Comparison of ENCODE assay signal across 8 cellular contexts in genomic region chr14:76762617-76763361, GRCh38. TPM values are rescaled to one million over a fixed set of nuclear protein-coding genes. Genes with fewer than 3 reads are reported as not detected.
A peak's percentile ranks its signal among the peaks of the same experiment; 100 is the strongest.
DNase-seq lines count a peak whose midpoint lies in the region; TF ChIP-seq lines count a peak whose summit lies in the region.

No MANE protein-coding gene starts in this region.

- no peaks in the 10 kb centered on the region for H3K9me3 ChIP-seq in mesodermal cell (ENCODE audit: control insufficient read depth, low read length)
- H3K9me3 ChIP-seq in uterus, result no peaks in the 10 kb centered on the region

- H3K27ac ChIP-seq in mesodermal cell (ENCODE audit: low read depth, low read length, severe bottlenecking), result no peak overlapping the region
- H3K27ac ChIP-seq in uterus, result peak overlapping the region; percentile 69 to 74

- WGBS in mesodermal cell (ENCODE audit: insufficient coverage in 2 of 2), 2 experiments, result 84% methylated on average over 18 to 19 of the region's 27 CpGs

- no peaks in the 10 kb centered on the region for H3K9me3 Mint-ChIP-seq in activated naive CD4-positive, alpha-beta T cell treated with anti-CD3 and anti-CD28 coated beads for 36 hours
- H3K9me3 Mint-ChIP-seq in dendritic cell treated with granulocyte-macrophage colony-stimulating factor and Interleukin-4, amounts not matched to agents 40 ng/mL and 50 ng/mL, for 4 days, result no peaks in the 10 kb centered on the region

- H3K27me3 ChIP-seq in uterus, result no peaks in the 10 kb centered on the region

- TF ChIP-seq CTCF in uterus (IDR thresholded peaks at IDR 0.05), result no peak

- no peaks in the 10 kb centered on the region for H3K36me3 Mint-ChIP-seq in activated naive CD4-positive, alpha-beta T cell treated with anti-CD3 and anti-CD28 coated beads for 36 hours (ENCODE audit: low read depth)
- peaks cover 38% of the 10 kb centered on the region for H3K36me3 Mint-ChIP-seq in dendritic cell treated with granulocyte-macrophage colony-stimulating factor and Interleukin-4, amounts not matched to agents 40 ng/mL and 50 ng/mL, for 4 days (ENCODE audit: low read depth)

- intact Hi-C loops in activated naive CD4-positive, alpha-beta T cell treated with anti-CD3 and anti-CD28 coated beads for 36 hours (cut with micrococcal nuclease), result loop anchor here (5.0 kb wide), 1 partner anchor 610 kb away; the partner anchor contains the start of gene GPATCH2L
- intact Hi-C loops in dendritic cell treated with granulocyte-macrophage colony-stimulating factor and Interleukin-4, amounts not matched to agents 40 ng/mL and 50 ng/mL, for 4 days (cut with micrococcal nuclease), result loop anchor here (5.0 kb wide), 1 partner anchor 40 kb away; no protein-coding TSS in a partner anchor
- intact Hi-C loops in uterus (cut with DNase I; ENCODE audit: low total_unique reads), result no loop called here

- peak overlapping the region; percentile 65 for H3K4me3 Mint-ChIP-seq in activated naive CD4-positive, alpha-beta T cell treated with anti-CD3 and anti-CD28 coated beads for 36 hours
- H3K4me3 Mint-ChIP-seq in dendritic cell treated with granulocyte-macrophage colony-stimulating factor and Interleukin-4, amounts not matched to agents 40 ng/mL and 50 ng/mL, for 4 days, result peak overlapping the region; percentile 88

- H3K27ac Mint-ChIP-seq in activated naive CD4-positive, alpha-beta T cell treated with anti-CD3 and anti-CD28 coated beads for 36 hours, result no peak overlapping the region
- peak overlapping the region; percentile 86 for H3K27ac Mint-ChIP-seq in dendritic cell treated with granulocyte-macrophage colony-stimulating factor and Interleukin-4, amounts not matched to agents 40 ng/mL and 50 ng/mL, for 4 days

- CTCF ChIA-PET in activated naive CD4-positive, alpha-beta T cell treated with anti-CD3 and anti-CD28 coated beads for 36 hours (lab: Charles Lee), result no interaction called here

- H3K4me1 ChIP-seq in mesodermal cell (ENCODE audit: control insufficient read depth, insufficient read depth, low read length, poor library complexity, severe bottlenecking) (peaks cover 25% of the 10 kb centered on the region), uterus (peaks cover 4% of the 10 kb centered on the region in 2 donors)

- DNase-seq in activated naive CD4-positive, alpha-beta T cell treated with anti-CD3 and anti-CD28 coated beads for 36 hours, result no peak
- DNase-seq in activated naive CD4-positive, alpha-beta T cell (lab: John Stamatoyannopoulos, UW), result no peak
- DNase-seq in uterus (no peak), NCI-H446 treated with DMSO at 0.1 percent for 48 hours (lab: John Stamatoyannopoulos, UW) (no peak), DMS153 treated with DMSO at 0.1 percent for 48 hours (lab: John Stamatoyannopoulos, UW; ENCODE audit: unreplicated experiment) (no peak)
- DNase-seq in stimulated activated CD4-positive, alpha-beta T cell treated with anti-CD3 and anti-CD28 coated beads, Interleukin-15, amount 100 ng/mL, for 24 hours, result no peak

- peaks cover 13% of the 10 kb centered on the region for H3K36me3 ChIP-seq in mesodermal cell (ENCODE audit: control insufficient read depth, insufficient read depth, low read length)
- no peaks in the 10 kb centered on the region for H3K36me3 ChIP-seq in uterus

- TF ChIP-seq POLR2A in uterus (IDR thresholded peaks at IDR 0.05), result no peak

- H3K27me3 Mint-ChIP-seq in activated naive CD4-positive, alpha-beta T cell treated with anti-CD3 and anti-CD28 coated beads for 36 hours (ENCODE audit: low read depth), result peaks cover 47% of the 10 kb centered on the region
- H3K27me3 Mint-ChIP-seq in dendritic cell treated with granulocyte-macrophage colony-stimulating factor and Interleukin-4, amounts not matched to agents 40 ng/mL and 50 ng/mL, for 4 days, result peaks cover 2% of the 10 kb centered on the region

- H3K4me3 ChIP-seq in mesodermal cell (ENCODE audit: extremely low read depth, insufficient read depth, low read length, poor library complexity, severe bottlenecking), result peak overlapping the region; percentile 65
- peak overlapping the region; percentile 75 to 76 for H3K4me3 ChIP-seq in uterus

- peaks cover 5% of the 10 kb centered on the region for H3K4me1 Mint-ChIP-seq in activated naive CD4-positive, alpha-beta T cell treated with anti-CD3 and anti-CD28 coated beads for 36 hours (ENCODE audit: low read depth)
- peaks cover 79% of the 10 kb centered on the region for H3K4me1 Mint-ChIP-seq in dendritic cell treated with granulocyte-macrophage colony-stimulating factor and Interleukin-4, amounts not matched to agents 40 ng/mL and 50 ng/mL, for 4 days (ENCODE audit: low read depth)

RNA-seq across cellular contexts. Expression of gene VASH1, which starts 1.5 kb away (rescaled TPM):
- 1 to 10 TPM in 1 of 2 experiments, under 1 TPM in 1; 0.86 to 1.2 TPM for total RNA-seq in activated naive CD4-positive, alpha-beta T cell treated with anti-CD3 and anti-CD28 coated beads for 36 hours
- polyA plus RNA-seq in mesodermal cell (2013, experiment 1 of 2), result 78.6 TPM
- polyA plus RNA-seq in mesodermal cell (2013, experiment 2 of 2), result 59.3 TPM
- 10 to 100 TPM in 3 of 4 donors, 1 to 10 TPM in 1; 3.6 to 23.4 (median 16.4) TPM for total RNA-seq in uterus

RNA-seq across cellular contexts. Expression of gene ANGEL1, which starts 49.9 kb away (rescaled TPM):
- total RNA-seq in activated naive CD4-positive, alpha-beta T cell treated with anti-CD3 and anti-CD28 coated beads for 36 hours, result 10 to 100 TPM; 17.0 to 19.8 TPM
- polyA plus RNA-seq in mesodermal cell (2013, experiment 1 of 2), result 20.1 TPM
- polyA plus RNA-seq in mesodermal cell (2013, experiment 2 of 2), result 15.6 TPM
- total RNA-seq in uterus, result 10 to 100 TPM in 2 of 4 donors, 1 to 10 TPM in 2; 4.1 to 24.4 (median 10.5) TPM
